Comparison of ENCODE assay signal across 9 cellular contexts in the genomic region with DNA sequence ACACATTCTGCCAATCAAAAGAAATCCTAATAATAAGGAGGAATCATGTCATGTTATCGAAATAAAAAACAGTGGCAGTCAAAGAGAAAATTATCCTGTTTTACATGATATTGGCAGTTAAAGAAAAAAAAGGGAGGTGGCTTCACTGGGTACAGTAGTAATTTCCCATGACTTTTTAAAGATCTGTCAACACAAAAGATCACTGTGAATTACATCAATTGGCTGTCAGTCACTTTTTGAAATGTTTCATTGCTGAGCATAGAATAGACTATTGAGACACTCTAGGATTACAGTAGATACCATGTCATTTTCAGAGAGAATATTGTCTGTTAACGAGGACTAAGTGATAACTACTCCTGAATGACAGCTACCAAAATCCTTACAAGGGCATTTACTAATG.
"Had no signal": no experiment of that assay in that cellular context is flagged by ENCODE, and none has a peak within 500 bp of the region (broad histone marks: within the 10 kb centered on the region; RNA-seq: fewer than 3 reads in every experiment).

No MANE protein-coding gene starts in this region.

- H2AFZ ChIP-seq: GM23248, GM23338 had no signal

- H3K27ac ChIP-seq: GM23248 had no signal

- H3K36me3 ChIP-seq: HAP-1 had no signal

- H3K9me3 Mint-ChIP-seq: GM23338, H9 had no signal

- H3K9me3 ChIP-seq: HAP-1 had no signal

- ATAC-seq: GM23338, HCT116 had no signal

- H3K9ac ChIP-seq: GM23248 had no signal

- H3K4me3 ChIP-seq: GM23248, GM23338, HAP-1 had no signal

- H3K27ac Mint-ChIP-seq: GM23338, H9, HFFc6 had no signal

- H3K4me2 ChIP-seq: GM23338 had no signal

- H3K4me1 Mint-ChIP-seq: GM23338, H9 had no signal

- H3K4me3 Mint-ChIP-seq: GM23338, H9, HFFc6 had no signal

- DNase-seq: GM23248, GOT3, H7, H9, HCEC 1CT, HFFc6 had no signal
